ENCODE assay signal across 8 cellular contexts in genomic region chr13:43368003-43368402, GRCh38.
DNase-seq lines count a peak whose midpoint lies in the region; ATAC-seq, FAIRE-seq and TF ChIP-seq lines count a peak whose summit lies in the region.

No MANE protein-coding gene starts in this region.

- no peaks in the 10 kb centered on the region for H3K27me3 ChIP-seq in breast epithelium

- H3K9me3 Mint-ChIP-seq in osteocyte (ENCODE audit: unreplicated experiment), result no peaks in the 10 kb centered on the region

- H3K27ac ChIP-seq in breast epithelium, result peak overlapping the region in 1 of 2 donors; percentile 19

- TF ChIP-seq CTCF in breast epithelium (IDR thresholded peaks at IDR 0.05) (no peak), osteocyte (IDR thresholded peaks at IDR 0.05) (no peak)

- no peaks in the 10 kb centered on the region for H3K36me3 ChIP-seq in breast epithelium

- H3K4me1 ChIP-seq in breast epithelium, result no peaks in the 10 kb centered on the region

- peak overlapping the region in 2 of 3 donors; percentile 1 to 39 for H3K4me3 ChIP-seq in breast epithelium

- no peak for TF ChIP-seq POLR2A in breast epithelium (IDR thresholded peaks at IDR 0.05)

- no peaks in the 10 kb centered on the region for H3K36me3 Mint-ChIP-seq in osteocyte (ENCODE audit: unreplicated experiment)

- intact Hi-C loops in breast epithelium (cut with DNase I; ENCODE audit: low total_unique reads), result no loop called here

- FAIRE-seq in GM18507 (lab: Jason Lieb, UNC), result peak; percentile 56

- peak overlapping the region; percentile 51 for H3K4me3 Mint-ChIP-seq in osteocyte (ENCODE audit: unreplicated experiment)

- peak; percentile 50 for ATAC-seq in HG03139 (IDR thresholded peaks at IDR 0.05; ENCODE audit: unreplicated experiment)
- no peak for ATAC-seq in HG03571 (IDR thresholded peaks at IDR 0.05; ENCODE audit: unreplicated experiment)
- no peak for ATAC-seq in GM19328 (IDR thresholded peaks at IDR 0.05; ENCODE audit: unreplicated experiment)

- peaks cover 3% of the 10 kb centered on the region for H3K27me3 Mint-ChIP-seq in osteocyte (ENCODE audit: unreplicated experiment)

- no peaks in the 10 kb centered on the region for H3K9me3 ChIP-seq in breast epithelium

- no peak for DNase-seq in GM18507 (ENCODE audit: extremely low spot score, insufficient read length, low read depth)
- no peak for DNase-seq in breast epithelium (ENCODE audit: low spot score in 2 of 2)
- DNase-seq in osteocyte (ENCODE audit: extremely low spot score, unreplicated experiment), result no peak
- DNase-seq in stimulated activated CD4-positive, alpha-beta T cell treated with anti-CD3 and anti-CD28 coated beads, Interleukin-4, amount 100 ng/mL, for 4 hours, result no peak
- no peak for DNase-seq in hippocampal formation (lab: John Stamatoyannopoulos, UW)

- peak overlapping the region; percentile 28 for H3K27ac Mint-ChIP-seq in osteocyte (ENCODE audit: unreplicated experiment)

- peaks cover 15% of the 10 kb centered on the region for H3K4me1 Mint-ChIP-seq in osteocyte (ENCODE audit: unreplicated experiment)
